ENCODE assay signal across 12 cellular contexts in genomic region chr1:244210884-244211558, GRCh38.
DNase-seq lines count a peak whose midpoint lies in the region; ATAC-seq, FAIRE-seq and TF ChIP-seq lines count a peak whose summit lies in the region.
"Had no signal": no experiment of that assay in that cellular context is flagged by ENCODE, and none has a peak within 500 bp of the region (broad histone marks: within the 10 kb centered on the region; RNA-seq: fewer than 3 reads in every experiment).

No MANE protein-coding gene starts in this region.

- H2BK20ac ChIP-seq in H1 (ENCODE audit: low read length): 0 out of 2 replicates have a peak overlapping the region, but pooled peaks have one; percentile 11

- H2BK15ac ChIP-seq in H1 (ENCODE audit: low read length) (no peak overlapping the region; the same call in 1 of the 2 replicates), neuronal stem cell (ENCODE audit: low read length) (peak overlapping the region; percentile 1)

- TF ChIP-seq EP300 in H1 (IDR thresholded peaks at IDR 0.05; ENCODE audit: borderline replicate concordance in 1 of 2, low read depth in 2 of 2, low read length in 2 of 2): no peak

- H3K4ac ChIP-seq in H1 (replicated peaks; ENCODE audit: insufficient read length, low read depth, low read length): no peak overlapping the region
- H3K4ac ChIP-seq in neuronal stem cell (ENCODE audit: low read length): no peak overlapping the region

- H3K27me3 ChIP-seq in H1 (replicated peaks in 1 of 4; ENCODE audit: control insufficient read depth in 3 of 4, extremely low read depth in 1 of 4, insufficient read depth in 3 of 4, low read length in 3 of 4) (0 out of 7 replicates have a peak, but pooled peaks cover 0 to 2% (median 0%) of the 10 kb centered on the region in 4 experiments), neuronal stem cell (ENCODE audit: control insufficient read depth in 3 of 3, insufficient read depth in 3 of 3, low read depth in 1 of 3, low read length in 3 of 3) (no peaks in the 10 kb centered on the region)
- H3K27me3 ChIP-seq: right atrium auricular region had no signal

- ATAC-seq in GM18505 (IDR thresholded peaks at IDR 0.05; ENCODE audit: unreplicated experiment) (no peak), HG02970 (IDR thresholded peaks at IDR 0.05; ENCODE audit: low FRiP score, unreplicated experiment) (no peak), GM18517 (IDR thresholded peaks at IDR 0.05; ENCODE audit: unreplicated experiment) (no peak)

- no peaks in the 10 kb centered on the region for H3K79me2 ChIP-seq in H1 (ENCODE audit: control insufficient read depth in 1 of 2, insufficient read depth in 2 of 2, low read length in 2 of 2)

- H2AFZ ChIP-seq in H1 (ENCODE audit: low read length) (peak overlapping the region; percentile 76; the same call in 1 of the 2 replicates), neuronal stem cell (ENCODE audit: low read length) (peak overlapping the region; percentile 21)

- no peaks in the 10 kb centered on the region for H3K9me3 ChIP-seq in H1 (ENCODE audit: insufficient read depth in 2 of 2, low read depth in 1 of 2, low read length in 1 of 2)
- H3K9me3 ChIP-seq in neuronal stem cell (replicated peaks in 1 of 2; ENCODE audit: control insufficient read depth in 2 of 2, insufficient read depth in 1 of 2, low read depth in 1 of 2, low read length in 2 of 2): no peaks in the 10 kb centered on the region
- H3K9me3 ChIP-seq: right atrium auricular region had no signal

- TF ChIP-seq RAD21 in H1 (IDR thresholded peaks at IDR 0.05 in 1 of 2, conservative IDR thresholded peaks at IDR 0.05 in 1 of 2; ENCODE audit: low read depth in 2 of 2, low read length in 2 of 2): peak; percentile 74 to 81

- peaks cover 0 to 5% (median 2%) of the 10 kb centered on the region in 4 experiments; a peak in 5 of 7 replicates for H3K4me1 ChIP-seq in H1 (replicated peaks in 1 of 4; ENCODE audit: control insufficient read depth in 3 of 4, insufficient read depth in 4 of 4, low read length in 3 of 4)
- H3K4me1 ChIP-seq in neuronal stem cell (ENCODE audit: control insufficient read depth in 2 of 2, insufficient read depth in 1 of 2, low read depth in 1 of 2, low read length in 2 of 2): no peaks in the 10 kb centered on the region

- peak; percentile 76 to 96 (median 91) for TF ChIP-seq CTCF in H1 (IDR thresholded peaks at IDR 0.05; ENCODE audit: control extremely low read depth in 1 of 3, insufficient read depth in 1 of 3, low read depth in 1 of 3, low read length in 3 of 3)

- TF ChIP-seq POLR2A in H1 (IDR thresholded peaks at IDR 0.05; ENCODE audit: control extremely low read depth in 1 of 2, low read depth in 2 of 2, low read length in 2 of 2): no peak
- TF ChIP-seq POLR2A in GM18505 (IDR thresholded peaks at IDR 0.05; ENCODE audit: borderline replicate concordance, extremely low read depth, insufficient read depth, insufficient read length): no peak

- peak; percentile 87 for FAIRE-seq in H1 (lab: Jason Lieb, UNC)

- 73% methylated on average over 28 of the region's 28 CpGs; no CpG with 5 or more reads in 1 of the 2 experiments for WGBS in H1 (ENCODE audit: extremely low coverage in 1 of 2, insufficient coverage in 1 of 2, insufficient read length in 1 of 2, insufficient replicate concordance in 2 of 2, low coverage in 1 of 2, low lambda C conversion rate in 2 of 2, missing lambda C conversion rate in 1 of 2), 2 experiments
- WGBS in neuronal stem cell (ENCODE audit: extremely low coverage in 2 of 2, insufficient read length in 2 of 2, insufficient replicate concordance in 1 of 2), 2 donors: no CpG with 5 or more reads among the region's 28 CpGs

- no peak overlapping the region for H4K5ac ChIP-seq in H1 (ENCODE audit: insufficient read length, low read depth, low read length)

- H3K4me3 ChIP-seq in H1 (ENCODE audit: extremely low read depth in 1 of 4, insufficient read depth in 2 of 4, low read depth in 3 of 4, low read length in 4 of 4): no peak overlapping the region
- no peak overlapping the region for H3K4me3 ChIP-seq in neuronal stem cell (ENCODE audit: low read length in 2 of 2)
- H3K4me3 ChIP-seq: right atrium auricular region had no signal

- no peak overlapping the region for H3K14ac ChIP-seq in H1 (ENCODE audit: insufficient read length)
- H3K14ac ChIP-seq in neuronal stem cell (ENCODE audit: low read length): no peak overlapping the region

- DNase-seq in Daoy (ENCODE audit: low read depth) (peak; percentile 28), HuH-7 (ENCODE audit: low spot score) (peak; percentile 51), H1 (ENCODE audit: low read depth in 1 of 2, low spot score in 2 of 2) (peak; percentile 41 to 83), neuronal stem cell (ENCODE audit: low spot score) (peak; percentile 21), UCSD-AML1 (lab: John Stamatoyannopoulos, UW; ENCODE audit: unreplicated experiment) (no peak)
- DNase-seq: activated naive CD4-positive, alpha-beta T cell; NCI-H1436; T-helper 2 cell had no signal

- POLR2A ChIA-PET in H1 (lab: Charles Lee; ENCODE audit: partially characterized antibody): interaction anchor here (0.7 to 0.8 kb wide), 2 partner anchors 9 to 157 kb away, joined by 3 to 4 read pairs; no protein-coding TSS in a partner anchor

- no peaks in the 10 kb centered on the region for H3K36me3 ChIP-seq in H1 (ENCODE audit: control insufficient read depth in 2 of 4, insufficient read depth in 4 of 4, low read length in 3 of 4)
- H3K36me3 ChIP-seq in neuronal stem cell (replicated peaks in 1 of 2; ENCODE audit: control insufficient read depth in 2 of 2, insufficient read depth in 2 of 2, low read length in 2 of 2): no peaks in the 10 kb centered on the region
- H3K36me3 ChIP-seq: right atrium auricular region had no signal

- no peak overlapping the region for H3K56ac ChIP-seq in H1 (replicated peaks; ENCODE audit: insufficient read length, low read depth, low read length)

- no peak overlapping the region for H2AK5ac ChIP-seq in H1 (ENCODE audit: low read depth, low read length)
- H2AK5ac ChIP-seq in neuronal stem cell (ENCODE audit: low read depth, low read length): peak overlapping the region; percentile 72

- H4K91ac ChIP-seq in H1 (replicated peaks; ENCODE audit: insufficient read length, low read length): no peak overlapping the region
- no peak overlapping the region for H4K91ac ChIP-seq in neuronal stem cell (ENCODE audit: low read depth, low read length, poor library complexity)

- CTCF ChIA-PET in H1 (lab: Charles Lee; ENCODE audit: partially characterized antibody): interaction anchor here (0.6 to 3.3 kb wide), 14 partner anchors 9 to 390 kb away, joined by 3 to 22 read pairs (median 5); no protein-coding TSS in a partner anchor

- no peaks in the 10 kb centered on the region for H4K20me1 ChIP-seq in H1 (replicated peaks in 1 of 2; ENCODE audit: control insufficient read depth in 1 of 2, insufficient read depth in 2 of 2, low read length in 2 of 2)

- no peaks in the 10 kb centered on the region; the same call in 1 of the 2 replicates for H3K23me2 ChIP-seq in H1 (ENCODE audit: low read depth, low read length)

- H3K9ac ChIP-seq in H1 (replicated peaks in 1 of 4; ENCODE audit: extremely low read depth in 1 of 4, low read depth in 3 of 4, low read length in 3 of 4) (no peak overlapping the region), neuronal stem cell (ENCODE audit: low read depth, low read length, poor library complexity) (no peak overlapping the region)

- H2BK12ac ChIP-seq in H1 (ENCODE audit: low read depth, low read length): 0 out of 2 replicates have a peak overlapping the region, but pooled peaks have one; percentile 6
- peak overlapping the region; percentile 63 for H2BK12ac ChIP-seq in neuronal stem cell (ENCODE audit: low read length)

- H2BK120ac ChIP-seq in H1 (replicated peaks; ENCODE audit: low read depth, low read length): no peak overlapping the region
- H2BK120ac ChIP-seq in neuronal stem cell (ENCODE audit: low read depth, low read length): no peak overlapping the region

- no peak overlapping the region for H3K23ac ChIP-seq in H1 (ENCODE audit: insufficient read length)
- no peak overlapping the region for H3K23ac ChIP-seq in neuronal stem cell (ENCODE audit: low read depth, low read length, poor library complexity)

- H3K27ac ChIP-seq in H1 (ENCODE audit: low read depth, low read length) (no peak overlapping the region; the same call in 1 of the 2 replicates), neuronal stem cell (replicated peaks; ENCODE audit: low read length) (no peak overlapping the region)
- H3K27ac ChIP-seq: right atrium auricular region had no signal

- H3K18ac ChIP-seq in H1 (ENCODE audit: extremely low read depth, low read length) (peak overlapping the region; percentile 85), neuronal stem cell (ENCODE audit: low read length) (peak overlapping the region; percentile 76)

- H2BK5ac ChIP-seq in H1 (ENCODE audit: low read depth, low read length) (no peak overlapping the region; the same call in 1 of the 2 replicates), neuronal stem cell (ENCODE audit: low read length) (no peak overlapping the region)

- H4K8ac ChIP-seq in H1 (ENCODE audit: extremely low read depth, insufficient read depth, low read length) (peak overlapping the region; percentile 85; the same call in 1 of the 2 replicates), neuronal stem cell (ENCODE audit: low read depth, low read length) (peak overlapping the region; percentile 66)

- H3K4me2 ChIP-seq in H1 (ENCODE audit: insufficient read depth in 1 of 2, low read depth in 2 of 2, low read length in 2 of 2) (peak overlapping the region in 1 of 2 experiments; percentile 3; a peak in 1 of 4 replicates), neuronal stem cell (ENCODE audit: insufficient read depth, low read length, poor library complexity, severe bottlenecking) (no peak overlapping the region)

- no peaks in the 10 kb centered on the region for H3K79me1 ChIP-seq in H1 (ENCODE audit: low read depth, low read length)
- no peaks in the 10 kb centered on the region for H3K79me1 ChIP-seq in neuronal stem cell (ENCODE audit: low read depth, low read length)

TF ChIP-seq in H1, 55 proteins besides CTCF, POLR2A, EP300 and RAD21 (continues in another document):
- TF ChIP-seq NANOG (IDR thresholded peaks at IDR 0.05; ENCODE audit: insufficient read depth, low read depth, low read length, poor library complexity, severe bottlenecking): no peak
- TF ChIP-seq SIN3A (conservative IDR thresholded peaks at IDR 0.05 in 1 of 2, IDR thresholded peaks at IDR 0.05 in 1 of 2; ENCODE audit: low read depth in 1 of 2, low read length in 2 of 2): peak in 1 of 2 experiments; percentile 54; a peak in 1 of 4 replicates
- no peak for TF ChIP-seq TBP (IDR thresholded peaks at IDR 0.05; ENCODE audit: low read depth, low read length)
- TF ChIP-seq BACH1 (IDR thresholded peaks at IDR 0.05; ENCODE audit: low read length): no peak
- TF ChIP-seq CEBPB (IDR thresholded peaks at IDR 0.05; ENCODE audit: low read depth, low read length): no peak
- TF ChIP-seq RFX5 (IDR thresholded peaks at IDR 0.05; ENCODE audit: borderline replicate concordance, low read depth, low read length): no peak
- TF ChIP-seq SUZ12 (IDR thresholded peaks at IDR 0.05; ENCODE audit: low read length): no peak
